Comparison of ENCODE assay signal across 20 cellular contexts in the genomic region with DNA sequence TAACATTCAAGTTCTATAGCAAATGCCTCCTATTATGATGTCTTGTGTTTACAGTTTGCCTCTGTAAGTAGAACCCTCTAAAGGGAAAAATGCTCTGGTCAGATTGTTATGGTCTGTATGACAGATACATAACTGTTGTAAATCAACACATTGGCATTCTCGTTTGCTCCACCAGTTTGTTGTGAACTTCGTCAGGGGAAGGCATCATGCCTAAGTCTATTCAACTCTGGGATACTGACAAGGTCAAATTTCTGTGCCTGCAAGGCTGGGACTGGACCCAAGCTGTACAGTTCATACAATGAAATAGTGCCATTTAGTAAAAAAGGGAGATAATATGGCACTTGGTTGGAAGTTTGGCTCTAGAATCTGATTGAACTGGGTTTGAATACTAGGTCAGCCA.
DNase-seq lines count a peak whose midpoint lies in the region; ATAC-seq, FAIRE-seq and TF ChIP-seq lines count a peak whose summit lies in the region.
"Had no signal": no experiment of that assay in that cellular context is flagged by ENCODE, and none has a peak within 500 bp of the region (broad histone marks: within the 10 kb centered on the region; RNA-seq: fewer than 3 reads in every experiment).

No MANE protein-coding gene starts in this region.

- in situ Hi-C loops in GM13977 (cut with MboI; ENCODE audit: low pct_unique_long_range_greater_than_20kb, low sequenced_read_pairs, unreplicated experiment) = no loop called here

- TF ChIP-seq CTCF in astrocyte (IDR thresholded peaks at IDR 0.05; ENCODE audit: insufficient read depth, low read depth, low read length) (no peak), natural killer cell (IDR thresholded peaks at IDR 0.05) (no peak), upper lobe of right lung (IDR thresholded peaks at IDR 0.05) (no peak), GM13977 (IDR thresholded peaks at IDR 0.05; ENCODE audit: extremely low read depth, insufficient read depth, missing control alignments) (no peak)

- H3K9me3 ChIP-seq in astrocyte (ENCODE audit: insufficient read depth, low read depth, low read length) = no peaks in the 10 kb centered on the region
- no peaks in the 10 kb centered on the region for H3K9me3 ChIP-seq in upper lobe of right lung
- H3K9me3 ChIP-seq: right atrium auricular region had no signal

- no peak overlapping the region for H3K27ac ChIP-seq in astrocyte (ENCODE audit: low read depth, low read length)
- peak overlapping the region; percentile 80 for H3K27ac ChIP-seq in upper lobe of right lung
- H3K27ac ChIP-seq: VCaP had no signal

- H3K79me2 ChIP-seq in astrocyte (ENCODE audit: insufficient read depth, low read length) = no peaks in the 10 kb centered on the region

- no peak for FAIRE-seq in astrocyte (lab: Jason Lieb, UNC)

- peaks cover 15% of the 10 kb centered on the region for H3K4me1 ChIP-seq in astrocyte (ENCODE audit: insufficient read depth, low read length)
- peaks cover 44% of the 10 kb centered on the region for H3K4me1 ChIP-seq in upper lobe of right lung

- intact Hi-C loops in natural killer cell (cut with micrococcal nuclease) (loop anchor here (2.0 to 5.0 kb wide), 3 partner anchors 55 to 1555 kb away; partner anchors contain the start of gene SRSF5), upper lobe of right lung (cut with DNase I) (no loop called here)

- CTCF ChIA-PET in activated naive CD4-positive, alpha-beta T cell treated with anti-CD3 and anti-CD28 coated beads, Interleukin-2, amount 10 ng/mL, durations not matched to agents 7 days and 5 days (lab: Charles Lee) = no interaction called here

- no peaks in the 10 kb centered on the region for H3K27me3 Mint-ChIP-seq in activated naive CD4-positive, alpha-beta T cell treated with anti-CD3 and anti-CD28 coated beads, Interleukin-2, amount 10 ng/mL, durations not matched to agents 7 days and 5 days
- H3K27me3 Mint-ChIP-seq in astrocyte (ENCODE audit: low read depth, unreplicated experiment) (no peaks in the 10 kb centered on the region), natural killer cell (ENCODE audit: low read depth in 2 of 2) (peaks cover 0 to 1% of the 10 kb centered on the region in 2 donors)
- H3K27me3 Mint-ChIP-seq: activated CD8-positive, alpha-beta memory T cell treated with anti-CD3 and anti-CD28 coated beads, Interleukin-2, amount 10 ng/mL, durations not matched to agents 7 days and 5 days; naive B cell had no signal

- no peak for ATAC-seq in natural killer cell
- ATAC-seq in upper lobe of right lung = no peak
- ATAC-seq: activated CD8-positive, alpha-beta memory T cell treated with anti-CD3 and anti-CD28 coated beads, Interleukin-2, amount 10 ng/mL, durations not matched to agents 7 days and 5 days had no signal

- DNase-seq in activated naive CD4-positive, alpha-beta T cell treated with anti-CD3 and anti-CD28 coated beads, Interleukin-2, amount 10 ng/mL, durations not matched to agents 7 days and 5 days = no peak
- DNase-seq in activated naive CD4-positive, alpha-beta T cell treated with anti-CD3 and anti-CD28 coated beads, Interleukin-2, amount 50 U/mL, for 16 hours = no peak
- DNase-seq in astrocyte (ENCODE audit: low read depth) = no peak
- no peak for DNase-seq in natural killer cell
- DNase-seq in upper lobe of right lung = no peak
- DNase-seq in NCI-H748 treated with DMSO at 0.1 percent for 48 hours (lab: John Stamatoyannopoulos, UW) = no peak
- DNase-seq in NCI-H2029 (lab: John Stamatoyannopoulos, UW) = no peak
- no peak for DNase-seq in GM13977 (ENCODE audit: low spot score)
- DNase-seq: ACHN; activated CD8-positive, alpha-beta memory T cell treated with anti-CD3 and anti-CD28 coated beads, Interleukin-2, amount 10 ng/mL, durations not matched to agents 7 days and 5 days; activated naive CD4-positive, alpha-beta T cell treated with anti-CD3 and anti-CD28 coated beads for 36 hours; central memory CD4-positive, alpha-beta T cell; GF-D8; head of caudate nucleus; naive B cell; NCI-H1048; NCI-H2171; stimulated activated naive CD4-positive, alpha-beta T cell had no signal

- peak overlapping the region; percentile 95 for H3K27ac Mint-ChIP-seq in activated naive CD4-positive, alpha-beta T cell treated with anti-CD3 and anti-CD28 coated beads, Interleukin-2, amount 10 ng/mL, durations not matched to agents 7 days and 5 days
- H3K27ac Mint-ChIP-seq in astrocyte (ENCODE audit: unreplicated experiment) = peak overlapping the region; percentile 94
- H3K27ac Mint-ChIP-seq in natural killer cell = peak overlapping the region; percentile 89 to 97

- H3K4me2 ChIP-seq in astrocyte (ENCODE audit: low read length) = no peak overlapping the region

- H3K27me3 ChIP-seq in astrocyte (ENCODE audit: insufficient read depth, low read length) (no peaks in the 10 kb centered on the region), upper lobe of right lung (no peaks in the 10 kb centered on the region)
- H3K27me3 ChIP-seq: right atrium auricular region had no signal

- H2AFZ ChIP-seq in astrocyte (ENCODE audit: low read depth, low read length) = no peak overlapping the region

- peaks cover 36% of the 10 kb centered on the region for H3K4me1 Mint-ChIP-seq in activated naive CD4-positive, alpha-beta T cell treated with anti-CD3 and anti-CD28 coated beads, Interleukin-2, amount 10 ng/mL, durations not matched to agents 7 days and 5 days
- H3K4me1 Mint-ChIP-seq in astrocyte (ENCODE audit: low read depth, unreplicated experiment) (peaks cover 35% of the 10 kb centered on the region), natural killer cell (peaks cover 76 to 82% of the 10 kb centered on the region in 2 donors)

- H3K4me3 ChIP-seq in astrocyte (ENCODE audit: insufficient read depth, low read depth, low read length) = no peak overlapping the region
- H3K4me3 ChIP-seq in upper lobe of right lung = no peak overlapping the region
- H3K4me3 ChIP-seq: right atrium auricular region had no signal

- H3K36me3 Mint-ChIP-seq in activated naive CD4-positive, alpha-beta T cell treated with anti-CD3 and anti-CD28 coated beads, Interleukin-2, amount 10 ng/mL, durations not matched to agents 7 days and 5 days = peaks cover 2% of the 10 kb centered on the region
- no peaks in the 10 kb centered on the region for H3K36me3 Mint-ChIP-seq in astrocyte (ENCODE audit: low read depth, unreplicated experiment)
- no peaks in the 10 kb centered on the region for H3K36me3 Mint-ChIP-seq in natural killer cell
- H3K36me3 Mint-ChIP-seq: naive B cell had no signal

- no peaks in the 10 kb centered on the region for H3K36me3 ChIP-seq in astrocyte (ENCODE audit: insufficient read depth, low read length)
- H3K36me3 ChIP-seq in upper lobe of right lung = no peaks in the 10 kb centered on the region
- H3K36me3 ChIP-seq: right atrium auricular region had no signal

- H3K4me3 Mint-ChIP-seq in activated naive CD4-positive, alpha-beta T cell treated with anti-CD3 and anti-CD28 coated beads, Interleukin-2, amount 10 ng/mL, durations not matched to agents 7 days and 5 days = no peak overlapping the region
- H3K4me3 Mint-ChIP-seq in astrocyte (ENCODE audit: unreplicated experiment) (no peak overlapping the region), natural killer cell (peak overlapping the region; percentile 28)
- H3K4me3 Mint-ChIP-seq: activated CD8-positive, alpha-beta memory T cell treated with anti-CD3 and anti-CD28 coated beads, Interleukin-2, amount 10 ng/mL, durations not matched to agents 7 days and 5 days; activated naive CD4-positive, alpha-beta T cell treated with anti-CD3 and anti-CD28 coated beads for 36 hours had no signal

- no peaks in the 10 kb centered on the region for H4K20me1 ChIP-seq in astrocyte (ENCODE audit: insufficient read depth, low read length)

- H3K9ac ChIP-seq in astrocyte (ENCODE audit: low read length) = no peak overlapping the region

- no peaks in the 10 kb centered on the region for H3K9me3 Mint-ChIP-seq in activated naive CD4-positive, alpha-beta T cell treated with anti-CD3 and anti-CD28 coated beads, Interleukin-2, amount 10 ng/mL, durations not matched to agents 7 days and 5 days
- H3K9me3 Mint-ChIP-seq in astrocyte (ENCODE audit: unreplicated experiment) (no peaks in the 10 kb centered on the region), natural killer cell (no peaks in the 10 kb centered on the region)
- H3K9me3 Mint-ChIP-seq: activated naive CD4-positive, alpha-beta T cell treated with anti-CD3 and anti-CD28 coated beads for 36 hours; naive B cell had no signal
